8 cellular contexts compared by ENCODE assay signal in the genomic region with DNA sequence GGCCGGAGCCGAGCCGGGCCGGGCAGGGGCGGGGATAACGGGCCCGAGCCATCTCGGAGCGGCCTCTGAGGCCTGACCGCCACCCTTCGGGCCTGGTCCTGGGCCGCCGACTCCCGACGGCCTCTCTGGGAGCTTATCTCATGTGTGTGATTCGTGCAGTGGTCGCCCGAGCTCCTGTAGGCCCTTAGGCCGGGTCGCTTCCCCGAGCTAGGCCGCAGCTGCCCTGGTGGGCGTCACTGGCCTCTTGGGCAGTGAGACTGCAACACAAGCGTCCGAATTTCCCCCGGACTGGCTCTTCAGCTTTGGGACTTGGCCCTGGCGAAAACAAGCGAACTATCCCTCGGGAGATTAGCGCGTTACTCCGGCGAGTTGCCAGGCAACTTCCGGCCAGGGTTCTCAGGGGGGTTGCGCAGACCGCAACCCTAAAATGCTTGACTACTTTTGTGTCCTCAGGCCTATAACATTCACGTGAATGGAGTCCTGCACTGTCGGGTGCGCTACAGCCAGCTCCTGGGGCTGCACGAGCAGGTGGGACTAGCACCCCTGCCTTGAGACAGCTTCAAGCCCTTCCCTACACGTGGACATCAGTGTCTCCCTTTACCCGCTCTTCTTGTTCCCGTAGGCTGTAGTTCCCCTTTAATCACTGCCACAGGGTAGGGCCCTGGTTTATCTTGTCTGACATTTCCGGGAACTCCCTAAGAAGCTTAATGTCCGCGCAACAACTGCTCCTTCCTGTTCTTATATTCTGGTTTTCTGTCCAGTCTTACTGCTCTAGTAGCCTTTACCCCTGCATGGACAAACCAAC. TPM values are rescaled to one million over a fixed set of nuclear protein-coding genes. Genes with fewer than 3 reads are reported as not detected.
A peak's percentile ranks its signal among the peaks of the same experiment; 100 is the strongest.
DNase-seq lines count a peak whose midpoint lies in the region; ATAC-seq and TF ChIP-seq lines count a peak whose summit lies in the region.

No MANE protein-coding gene starts in this region.

- peaks cover 41% of the 10 kb centered on the region for H3K4me1 Mint-ChIP-seq in T-helper 1 cell treated with Interleukin-12 subunit alpha and Interleukin-12 subunit beta and Interleukin-4 antibody, amounts not matched to agents 30 μg/mL and 1 μg/mL, for 36 hours (ENCODE audit: low read depth)

- H3K27me3 ChIP-seq in lower lobe of right lung (ENCODE audit: low read depth): no peaks in the 10 kb centered on the region

- ATAC-seq in GM21367 (IDR thresholded peaks at IDR 0.05; ENCODE audit: unreplicated experiment) (peak; percentile 26), lower lobe of right lung (peak; percentile 59 to 72)

- H3K36me3 ChIP-seq in lower lobe of right lung: peaks cover 69% of the 10 kb centered on the region

- DNase-seq in EL (peak; percentile 56), HT-29 (ENCODE audit: low spot score) (peak; percentile 56), dermis blood vessel endothelial cell (peak; percentile 41), lower lobe of right lung (no peak), substantia nigra (lab: John Stamatoyannopoulos, UW) (peak in 5 of 49 donors; percentile 31 to 50 (median 47)), GDM1 (lab: John Stamatoyannopoulos, UW) (no peak)

- H3K4me3 ChIP-seq in lower lobe of right lung: peak overlapping the region; percentile 96

- peak overlapping the region; percentile 89 for H3K27ac ChIP-seq in lower lobe of right lung
- peak overlapping the region; percentile 90 for H3K27ac ChIP-seq in substantia nigra (ENCODE audit: low read depth, low read length, poor library complexity, severe bottlenecking)

- peak overlapping the region; percentile 98 for H3K4me3 Mint-ChIP-seq in T-helper 1 cell treated with Interleukin-12 subunit alpha and Interleukin-12 subunit beta and Interleukin-4 antibody, amounts not matched to agents 30 μg/mL and 1 μg/mL, for 36 hours

- no peaks in the 10 kb centered on the region for H3K9me3 ChIP-seq in lower lobe of right lung

- peak overlapping the region; percentile 95 for H3K27ac Mint-ChIP-seq in T-helper 1 cell treated with Interleukin-12 subunit alpha and Interleukin-12 subunit beta and Interleukin-4 antibody, amounts not matched to agents 30 μg/mL and 1 μg/mL, for 36 hours

- no peaks in the 10 kb centered on the region for H3K27me3 Mint-ChIP-seq in T-helper 1 cell treated with Interleukin-12 subunit alpha and Interleukin-12 subunit beta and Interleukin-4 antibody, amounts not matched to agents 30 μg/mL and 1 μg/mL, for 36 hours (ENCODE audit: low read depth)

- intact Hi-C loops in lower lobe of right lung (cut with DNase I): no loop called here

- H3K9me3 Mint-ChIP-seq in T-helper 1 cell treated with Interleukin-12 subunit alpha and Interleukin-12 subunit beta and Interleukin-4 antibody, amounts not matched to agents 30 μg/mL and 1 μg/mL, for 36 hours: no peaks in the 10 kb centered on the region

- H3K4me1 ChIP-seq in lower lobe of right lung: peaks cover 37% of the 10 kb centered on the region

- TF ChIP-seq CTCF in lower lobe of right lung (IDR thresholded peaks at IDR 0.05): no peak

- H3K36me3 Mint-ChIP-seq in T-helper 1 cell treated with Interleukin-12 subunit alpha and Interleukin-12 subunit beta and Interleukin-4 antibody, amounts not matched to agents 30 μg/mL and 1 μg/mL, for 36 hours (ENCODE audit: low read depth): peaks cover 56% of the 10 kb centered on the region

RNA-seq across cellular contexts. Expression of a gene that starts 0.6 kb away (rescaled TPM):
- 72.8 and 79.9 TPM in 2 replicates for total RNA-seq in HT-29 (2014; rRNA removed; shearing (Covaris generic))
- total RNA-seq in dermis blood vessel endothelial cell (143 and 158 TPM in 2 replicates), lower lobe of right lung (107 TPM)

RNA-seq across cellular contexts. Expression of a gene that starts 0.9 kb away (rescaled TPM):
- total RNA-seq in HT-29 (2014; rRNA removed; shearing (Covaris generic)): 26.6 and 31.9 TPM in 2 replicates
- total RNA-seq in dermis blood vessel endothelial cell: 27.1 and 29.3 TPM in 2 replicates
- 32.9 TPM for total RNA-seq in lower lobe of right lung

RNA-seq across cellular contexts. Expression of a gene that starts 9.5 kb away (rescaled TPM):
- 16.0 and 20.4 TPM in 2 replicates for total RNA-seq in HT-29 (2014; rRNA removed; shearing (Covaris generic))
- total RNA-seq in dermis blood vessel endothelial cell (8.0 and 9.3 TPM in 2 replicates), lower lobe of right lung (13.9 TPM)

RNA-seq across cellular contexts. Expression of a gene that starts 14.5 kb away (rescaled TPM):
- 62.4 and 65.1 TPM in 2 replicates for total RNA-seq in HT-29 (2014; rRNA removed; shearing (Covaris generic))
- 26.7 and 37.4 TPM in 2 replicates for total RNA-seq in dermis blood vessel endothelial cell
- 56.4 TPM for total RNA-seq in lower lobe of right lung

RNA-seq across cellular contexts. Expression of a gene that starts 38.4 kb away (rescaled TPM):
- total RNA-seq in HT-29 (2014; rRNA removed; shearing (Covaris generic)): 141 and 148 TPM in 2 replicates
- total RNA-seq in dermis blood vessel endothelial cell (109 and 164 TPM in 2 replicates), lower lobe of right lung (52.0 TPM)

Comparison
In these comparisons a context has a peak if more than half of its experiments do, and no peak if none do; other contexts are left out.
1. DNase-seq: peak in EL (single experiment), HT-29 (single experiment) and dermis blood vessel endothelial cell (single experiment); none in lower lobe of right lung (single experiment) and GDM1 (single experiment).